ENCODE assay signal across 22 cellular contexts in the genomic region with DNA sequence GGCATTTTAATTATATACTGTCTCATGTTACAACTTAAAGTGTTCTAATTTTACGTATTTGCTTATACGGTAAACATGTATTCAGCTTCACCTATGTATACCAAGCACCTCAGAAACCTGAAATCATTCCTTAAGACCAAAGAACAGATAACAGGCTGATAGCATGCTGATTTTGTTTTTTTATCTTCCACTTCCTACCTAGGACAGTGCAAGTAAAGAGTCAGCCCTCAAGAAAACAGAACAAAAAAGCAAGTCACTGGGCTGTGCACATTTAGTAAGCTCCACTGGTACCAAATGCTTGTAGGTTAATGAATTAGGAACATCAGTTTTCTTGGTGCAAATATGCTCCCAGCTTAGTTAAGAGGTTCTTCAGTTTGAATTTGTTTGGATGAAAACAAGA.
DNase-seq lines count a peak whose midpoint lies in the region; ATAC-seq lines count a peak whose summit lies in the region.
"Had no signal": no experiment of that assay in that cellular context is flagged by ENCODE, and none has a peak within 500 bp of the region (broad histone marks: within the 10 kb centered on the region; RNA-seq: fewer than 3 reads in every experiment).

No MANE protein-coding gene starts in this region.

- POLR2A ChIA-PET in activated naive CD8-positive, alpha-beta T cell treated with anti-CD3 and anti-CD28 coated beads, Interleukin-2, amount 10 ng/mL, durations not matched to agents 7 days and 5 days (lab: Charles Lee): interaction anchor here (1.3 kb wide), 1 partner anchor 50 kb away, joined by 3 read pairs; no protein-coding TSS in a partner anchor

- no peak for DNase-seq in activated CD4-positive, alpha-beta T cell treated with anti-CD3 and anti-CD28 coated beads, Interleukin-2, amount 10 ng/mL, durations not matched to agents 24 days and 14 days
- no peak for DNase-seq in activated CD4-positive, alpha-beta T cell treated with anti-CD3 and anti-CD28 coated beads for 48 hours
- no peak for DNase-seq in CD4-positive, CD25-positive, alpha-beta regulatory T cell
- DNase-seq in SK-N-MC (ENCODE audit: low read depth, low spot score) (no peak), amniotic stem cell (lab: John Stamatoyannopoulos, UW) (no peak), NCI-H2227 (lab: John Stamatoyannopoulos, UW; ENCODE audit: unreplicated experiment) (no peak)
- no peak for DNase-seq in activated naive CD8-positive, alpha-beta T cell treated with anti-CD3 and anti-CD28 coated beads, Interleukin-2, amount 10 ng/mL, durations not matched to agents 7 days and 5 days
- DNase-seq: activated gamma-delta T cell; esophagus squamous epithelium; IMR-90; kidney glomerular epithelial cell; lower lobe of right lung; NCI-H1694; NCI-H510A treated with DMSO at 0.1 percent for 48 hours; NK-92 treated with Interleukin-12 subunit alpha and Interleukin-12 subunit beta, amount 100 ng/mL, for 24 hours; PC-9; right cardiac atrium had no signal

- no peaks in the 10 kb centered on the region for H3K36me3 Mint-ChIP-seq in activated CD4-positive, alpha-beta T cell treated with anti-CD3 and anti-CD28 coated beads, Interleukin-2, amount 10 ng/mL, durations not matched to agents 24 days and 14 days (ENCODE audit: low read depth)
- no peaks in the 10 kb centered on the region for H3K36me3 Mint-ChIP-seq in CD4-positive, CD25-positive, alpha-beta regulatory T cell
- H3K36me3 Mint-ChIP-seq in activated naive CD8-positive, alpha-beta T cell treated with anti-CD3 and anti-CD28 coated beads, Interleukin-2, amount 10 ng/mL, durations not matched to agents 7 days and 5 days: no peaks in the 10 kb centered on the region
- H3K36me3 Mint-ChIP-seq: type B pancreatic cell had no signal

- no peaks in the 10 kb centered on the region for H3K9me3 ChIP-seq in CD4-positive, CD25-positive, alpha-beta regulatory T cell (ENCODE audit: control insufficient read depth in 2 of 2, low read length in 2 of 2)
- H3K9me3 ChIP-seq in SK-N-MC (ENCODE audit: low read depth, low read length): no peaks in the 10 kb centered on the region
- H3K9me3 ChIP-seq: esophagus squamous epithelium, lower lobe of right lung had no signal

- intact Hi-C loops in activated CD4-positive, alpha-beta T cell treated with anti-CD3 and anti-CD28 coated beads, Interleukin-2, amount 10 ng/mL, durations not matched to agents 24 days and 14 days (cut with micrococcal nuclease): loop anchor here (1.0 to 5.0 kb wide), 5 partner anchors 28 to 304 kb away; no protein-coding TSS in a partner anchor

- H3K9me3 Mint-ChIP-seq in activated CD4-positive, alpha-beta T cell treated with anti-CD3 and anti-CD28 coated beads, Interleukin-2, amount 10 ng/mL, durations not matched to agents 24 days and 14 days: no peaks in the 10 kb centered on the region
- H3K9me3 Mint-ChIP-seq in CD4-positive, CD25-positive, alpha-beta regulatory T cell: peaks cover 0 to 2% (median 0%) of the 10 kb centered on the region in 7 donors
- no peaks in the 10 kb centered on the region for H3K9me3 Mint-ChIP-seq in activated naive CD8-positive, alpha-beta T cell treated with anti-CD3 and anti-CD28 coated beads, Interleukin-2, amount 10 ng/mL, durations not matched to agents 7 days and 5 days
- H3K9me3 Mint-ChIP-seq: neural crest cell, type B pancreatic cell had no signal

- H3K27ac Mint-ChIP-seq in activated CD4-positive, alpha-beta T cell treated with anti-CD3 and anti-CD28 coated beads, Interleukin-2, amount 10 ng/mL, durations not matched to agents 24 days and 14 days: peak overlapping the region; percentile 86
- H3K27ac Mint-ChIP-seq in CD4-positive, CD25-positive, alpha-beta regulatory T cell: peak overlapping the region in 2 of 3 donors; percentile 12 to 27
- H3K27ac Mint-ChIP-seq in activated naive CD8-positive, alpha-beta T cell treated with anti-CD3 and anti-CD28 coated beads, Interleukin-2, amount 10 ng/mL, durations not matched to agents 7 days and 5 days: peak overlapping the region; percentile 47

- H3K4me3 Mint-ChIP-seq in activated CD4-positive, alpha-beta T cell treated with anti-CD3 and anti-CD28 coated beads, Interleukin-2, amount 10 ng/mL, durations not matched to agents 24 days and 14 days: peak overlapping the region; percentile 64
- peak overlapping the region in 2 of 4 donors; percentile 70 to 73 for H3K4me3 Mint-ChIP-seq in CD4-positive, CD25-positive, alpha-beta regulatory T cell
- no peak overlapping the region for H3K4me3 Mint-ChIP-seq in activated naive CD8-positive, alpha-beta T cell treated with anti-CD3 and anti-CD28 coated beads, Interleukin-2, amount 10 ng/mL, durations not matched to agents 7 days and 5 days
- H3K4me3 Mint-ChIP-seq: neural crest cell had no signal

- H3K4me3 ChIP-seq in CD4-positive, CD25-positive, alpha-beta regulatory T cell (ENCODE audit: low read depth, low read length): peak overlapping the region; percentile 67
- peak overlapping the region; percentile 48 for H3K4me3 ChIP-seq in SK-N-MC
- H3K4me3 ChIP-seq: esophagus squamous epithelium, lower lobe of right lung, PC-9 had no signal

- peaks cover 28% of the 10 kb centered on the region for H3K4me1 Mint-ChIP-seq in activated CD4-positive, alpha-beta T cell treated with anti-CD3 and anti-CD28 coated beads, Interleukin-2, amount 10 ng/mL, durations not matched to agents 24 days and 14 days
- peaks cover 14 to 27% (median 19%) of the 10 kb centered on the region in 4 donors for H3K4me1 Mint-ChIP-seq in CD4-positive, CD25-positive, alpha-beta regulatory T cell
- H3K4me1 Mint-ChIP-seq in activated naive CD8-positive, alpha-beta T cell treated with anti-CD3 and anti-CD28 coated beads, Interleukin-2, amount 10 ng/mL, durations not matched to agents 7 days and 5 days: peaks cover 22% of the 10 kb centered on the region

- H3K27me3 Mint-ChIP-seq in activated CD4-positive, alpha-beta T cell treated with anti-CD3 and anti-CD28 coated beads, Interleukin-2, amount 10 ng/mL, durations not matched to agents 24 days and 14 days: no peaks in the 10 kb centered on the region
- H3K27me3 Mint-ChIP-seq in CD4-positive, CD25-positive, alpha-beta regulatory T cell: peaks cover 5% of the 10 kb centered on the region
- peaks cover 6% of the 10 kb centered on the region for H3K27me3 Mint-ChIP-seq in activated naive CD8-positive, alpha-beta T cell treated with anti-CD3 and anti-CD28 coated beads, Interleukin-2, amount 10 ng/mL, durations not matched to agents 7 days and 5 days

- H3K36me3 ChIP-seq in CD4-positive, CD25-positive, alpha-beta regulatory T cell (ENCODE audit: control insufficient read depth, insufficient read depth, low read length): no peaks in the 10 kb centered on the region
- no peaks in the 10 kb centered on the region for H3K36me3 ChIP-seq in SK-N-MC (ENCODE audit: insufficient read depth, low read length)
- H3K36me3 ChIP-seq: esophagus squamous epithelium, lower lobe of right lung had no signal

- H3K4me1 ChIP-seq in CD4-positive, CD25-positive, alpha-beta regulatory T cell (ENCODE audit: control insufficient read depth, insufficient read depth, low read length, poor library complexity, severe bottlenecking): peaks cover 33% of the 10 kb centered on the region
- H3K4me1 ChIP-seq: parathyroid adenoma had no signal

- no peak overlapping the region for H3K27ac ChIP-seq in CD4-positive, CD25-positive, alpha-beta regulatory T cell (ENCODE audit: insufficient read depth, low read length, poor library complexity, severe bottlenecking)
- peak overlapping the region; percentile 89 for H3K27ac ChIP-seq in SK-N-MC
- H3K27ac ChIP-seq: esophagus squamous epithelium, lower lobe of right lung, parathyroid adenoma, PC-9 had no signal

- peak overlapping the region; percentile 40 for H3K9ac ChIP-seq in SK-N-MC (ENCODE audit: insufficient read length)
- H3K9ac ChIP-seq: parathyroid adenoma had no signal

- H3K27me3 ChIP-seq in CD4-positive, CD25-positive, alpha-beta regulatory T cell (ENCODE audit: control insufficient read depth, insufficient read depth, low read length): peaks cover 24% of the 10 kb centered on the region

- peak in 1 of 2 donors; percentile 27 for ATAC-seq in CD4-positive, CD25-positive, alpha-beta regulatory T cell (ENCODE audit: low read depth in 2 of 2)
- ATAC-seq in activated naive CD8-positive, alpha-beta T cell treated with anti-CD3 and anti-CD28 coated beads, Interleukin-2, amount 10 ng/mL, durations not matched to agents 7 days and 5 days (ENCODE audit: low read depth): peak; percentile 32
- ATAC-seq in HG03045 (IDR thresholded peaks at IDR 0.05; ENCODE audit: unreplicated experiment): no peak
- ATAC-seq: lower lobe of right lung, right cardiac atrium, Right ventricle myocardium inferior had no signal

Comparison
In these comparisons a context has a peak if more than half of its experiments do, and no peak if none do; other contexts are left out.
1. H3K27ac Mint-ChIP-seq: peak in every context shown above with its lines; median percentile 86 in activated CD4-positive, alpha-beta T cell treated with anti-CD3 and anti-CD28 coated beads, Interleukin-2, amount 10 ng/mL, durations not matched to agents 24 days and 14 days; 47 in activated naive CD8-positive, alpha-beta T cell treated with anti-CD3 and anti-CD28 coated beads, Interleukin-2, amount 10 ng/mL, durations not matched to agents 7 days and 5 days; 20 in CD4-positive, CD25-positive, alpha-beta regulatory T cell.